ENCODE assay signal across 1 cellular context in the genomic region with DNA sequence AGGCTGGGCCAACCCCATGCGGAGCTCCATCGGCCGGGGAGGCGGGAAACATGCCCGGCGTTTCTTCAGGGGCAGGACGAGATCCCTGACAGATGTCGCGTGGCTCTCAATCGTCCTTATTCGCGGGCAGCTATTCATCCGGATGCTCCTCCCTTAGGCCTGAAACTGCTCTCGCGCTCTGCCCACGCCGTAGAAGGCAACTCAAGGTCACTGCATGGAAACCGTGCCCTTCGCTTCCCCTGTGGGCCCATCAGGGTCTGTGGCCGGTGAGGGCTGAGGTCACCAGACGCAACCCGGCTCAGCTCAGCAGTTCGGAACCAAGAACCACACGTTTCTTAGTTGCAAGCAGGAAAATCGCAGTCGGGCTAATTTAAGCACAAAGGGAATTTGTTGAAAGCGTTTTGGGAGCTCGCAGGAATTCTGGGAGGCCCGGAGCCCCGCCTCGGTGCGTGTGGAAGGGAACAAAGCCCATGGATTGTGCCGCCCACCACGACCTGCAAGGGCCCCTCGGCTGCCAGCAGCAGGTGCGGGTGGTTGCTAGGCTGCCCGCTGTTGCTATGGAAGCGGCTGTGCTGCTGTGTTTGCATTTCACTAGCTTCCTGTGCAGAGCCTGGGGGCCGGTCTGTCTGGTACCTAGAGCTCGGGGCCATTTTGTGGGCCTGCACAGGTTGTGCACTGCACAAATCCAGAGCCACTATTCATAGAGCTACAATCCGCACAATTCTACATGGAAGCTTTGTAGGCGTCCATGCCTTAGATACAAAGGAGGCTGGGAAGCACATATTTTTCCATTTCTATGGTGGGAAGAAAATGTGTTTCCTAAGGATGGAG.
TF ChIP-seq lines count a peak whose summit lies in the region.

No MANE protein-coding gene starts in this region.

TF ChIP-seq in HepG2, 621 proteins besides CTCF, POLR2A, EP300 and RAD21 (continued from another document and continues in another):
- TF ChIP-seq, protein P1, sequence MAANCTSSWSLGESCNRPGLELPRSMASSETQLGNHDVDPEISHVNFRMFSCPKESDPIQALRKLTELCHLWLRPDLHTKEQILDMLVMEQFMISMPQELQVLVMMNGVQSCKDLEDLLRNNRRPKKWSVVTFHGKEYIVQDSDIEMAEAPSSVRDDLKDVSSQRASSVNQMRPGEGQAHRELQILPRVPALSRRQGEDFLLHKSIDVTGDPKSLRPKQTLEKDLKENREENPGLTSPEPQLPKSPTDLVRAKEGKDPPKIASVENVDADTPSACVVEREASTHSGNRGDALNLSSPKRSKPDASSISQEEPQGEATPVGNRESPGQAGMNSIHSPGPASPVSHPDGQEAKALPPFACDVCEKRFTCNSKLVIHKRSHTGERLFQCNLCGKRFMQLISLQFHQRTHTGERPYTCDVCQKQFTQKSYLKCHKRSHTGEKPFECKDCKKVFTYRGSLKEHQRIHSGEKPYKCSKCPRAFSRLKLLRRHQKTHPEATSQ (CRISPR knock-in tag; IDR thresholded peaks at IDR 0.05; ENCODE audit: borderline replicate concordance), result no peak; the same call in 1 of the 2 replicates
- TF ChIP-seq ZNF614 (CRISPR knock-in tag; IDR thresholded peaks at IDR 0.05; ENCODE audit: borderline replicate concordance), result peak; percentile 77
- TF ChIP-seq, protein P2, sequence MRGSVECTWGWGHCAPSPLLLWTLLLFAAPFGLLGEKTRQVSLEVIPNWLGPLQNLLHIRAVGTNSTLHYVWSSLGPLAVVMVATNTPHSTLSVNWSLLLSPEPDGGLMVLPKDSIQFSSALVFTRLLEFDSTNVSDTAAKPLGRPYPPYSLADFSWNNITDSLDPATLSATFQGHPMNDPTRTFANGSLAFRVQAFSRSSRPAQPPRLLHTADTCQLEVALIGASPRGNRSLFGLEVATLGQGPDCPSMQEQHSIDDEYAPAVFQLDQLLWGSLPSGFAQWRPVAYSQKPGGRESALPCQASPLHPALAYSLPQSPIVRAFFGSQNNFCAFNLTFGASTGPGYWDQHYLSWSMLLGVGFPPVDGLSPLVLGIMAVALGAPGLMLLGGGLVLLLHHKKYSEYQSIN (CRISPR knock-in tag; IDR thresholded peaks at IDR 0.05; ENCODE audit: borderline replicate concordance), result no peak
- peak; percentile 18; the same call in 1 of the 2 replicates for TF ChIP-seq GATAD2A (CRISPR knock-in tag; IDR thresholded peaks at IDR 0.05)
- TF ChIP-seq ZNF468 (CRISPR knock-in tag; IDR thresholded peaks at IDR 0.05), result no peak
- no peak for TF ChIP-seq HDAC6 (IDR thresholded peaks at IDR 0.05; ENCODE audit: low read depth, low read length)
- TF ChIP-seq, protein P3, sequence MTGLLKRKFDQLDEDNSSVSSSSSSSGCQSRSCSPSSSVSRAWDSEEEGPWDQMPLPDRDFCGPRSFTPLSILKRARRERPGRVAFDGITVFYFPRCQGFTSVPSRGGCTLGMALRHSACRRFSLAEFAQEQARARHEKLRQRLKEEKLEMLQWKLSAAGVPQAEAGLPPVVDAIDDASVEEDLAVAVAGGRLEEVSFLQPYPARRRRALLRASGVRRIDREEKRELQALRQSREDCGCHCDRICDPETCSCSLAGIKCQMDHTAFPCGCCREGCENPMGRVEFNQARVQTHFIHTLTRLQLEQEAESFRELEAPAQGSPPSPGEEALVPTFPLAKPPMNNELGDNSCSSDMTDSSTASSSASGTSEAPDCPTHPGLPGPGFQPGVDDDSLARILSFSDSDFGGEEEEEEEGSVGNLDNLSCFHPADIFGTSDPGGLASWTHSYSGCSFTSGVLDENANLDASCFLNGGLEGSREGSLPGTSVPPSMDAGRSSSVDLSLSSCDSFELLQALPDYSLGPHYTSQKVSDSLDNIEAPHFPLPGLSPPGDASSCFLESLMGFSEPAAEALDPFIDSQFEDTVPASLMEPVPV (CRISPR knock-in tag; IDR thresholded peaks at IDR 0.05), result peak; percentile 79; the same call in 1 of the 2 replicates
- no peak for TF ChIP-seq ZFP62 (CRISPR knock-in tag; IDR thresholded peaks at IDR 0.05)
- TF ChIP-seq, protein P4, sequence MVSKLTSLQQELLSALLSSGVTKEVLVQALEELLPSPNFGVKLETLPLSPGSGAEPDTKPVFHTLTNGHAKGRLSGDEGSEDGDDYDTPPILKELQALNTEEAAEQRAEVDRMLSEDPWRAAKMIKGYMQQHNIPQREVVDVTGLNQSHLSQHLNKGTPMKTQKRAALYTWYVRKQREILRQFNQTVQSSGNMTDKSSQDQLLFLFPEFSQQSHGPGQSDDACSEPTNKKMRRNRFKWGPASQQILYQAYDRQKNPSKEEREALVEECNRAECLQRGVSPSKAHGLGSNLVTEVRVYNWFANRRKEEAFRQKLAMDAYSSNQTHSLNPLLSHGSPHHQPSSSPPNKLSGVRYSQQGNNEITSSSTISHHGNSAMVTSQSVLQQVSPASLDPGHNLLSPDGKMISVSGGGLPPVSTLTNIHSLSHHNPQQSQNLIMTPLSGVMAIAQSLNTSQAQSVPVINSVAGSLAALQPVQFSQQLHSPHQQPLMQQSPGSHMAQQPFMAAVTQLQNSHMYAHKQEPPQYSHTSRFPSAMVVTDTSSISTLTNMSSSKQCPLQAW (CRISPR knock-in tag; IDR thresholded peaks at IDR 0.05), result peak; percentile 21; the same call in 1 of the 2 replicates
- 0 out of 2 replicates have a peak, but pooled peaks have one; percentile 54 for TF ChIP-seq ZSCAN9 (CRISPR knock-in tag; IDR thresholded peaks at IDR 0.05; ENCODE audit: borderline replicate concordance)
- no peak for TF ChIP-seq ZNF441 (CRISPR knock-in tag; IDR thresholded peaks at IDR 0.05; ENCODE audit: borderline replicate concordance)
- TF ChIP-seq ZFP90 (CRISPR knock-in tag; IDR thresholded peaks at IDR 0.05; ENCODE audit: borderline replicate concordance), result peak; percentile 50; the same call in 1 of the 2 replicates
- TF ChIP-seq BHLHE40 (IDR thresholded peaks at IDR 0.05; ENCODE audit: low read length), result peak; percentile 42
- peak; percentile 73 for TF ChIP-seq TEAD3 (CRISPR knock-in tag; optimal IDR thresholded peaks at IDR 0.05; ENCODE audit: borderline replicate concordance)
- peak; percentile 83 for TF ChIP-seq KAT8 (CRISPR knock-in tag; IDR thresholded peaks at IDR 0.05)
- TF ChIP-seq, protein P5, sequence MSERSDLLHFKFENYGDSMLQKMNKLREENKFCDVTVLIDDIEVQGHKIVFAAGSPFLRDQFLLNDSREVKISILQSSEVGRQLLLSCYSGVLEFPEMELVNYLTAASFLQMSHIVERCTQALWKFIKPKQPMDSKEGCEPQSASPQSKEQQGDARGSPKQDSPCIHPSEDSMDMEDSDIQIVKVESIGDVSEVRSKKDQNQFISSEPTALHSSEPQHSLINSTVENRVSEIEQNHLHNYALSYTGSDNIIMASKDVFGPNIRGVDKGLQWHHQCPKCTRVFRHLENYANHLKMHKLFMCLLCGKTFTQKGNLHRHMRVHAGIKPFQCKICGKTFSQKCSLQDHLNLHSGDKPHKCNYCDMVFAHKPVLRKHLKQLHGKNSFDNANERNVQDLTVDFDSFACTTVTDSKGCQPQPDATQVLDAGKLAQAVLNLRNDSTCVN (CRISPR knock-in tag; IDR thresholded peaks at IDR 0.05; ENCODE audit: borderline replicate concordance), result peak; percentile 19; the same call in 1 of the 2 replicates
- TF ChIP-seq ZNF230 (CRISPR knock-in tag; IDR thresholded peaks at IDR 0.05), result no peak
- no peak for TF ChIP-seq PHF5A (CRISPR knock-in tag; IDR thresholded peaks at IDR 0.05; ENCODE audit: low read depth, unreplicated experiment)
- no peak for TF ChIP-seq ZNF253 (CRISPR knock-in tag; IDR thresholded peaks at IDR 0.05; ENCODE audit: borderline replicate concordance)
- TF ChIP-seq, protein P6, sequence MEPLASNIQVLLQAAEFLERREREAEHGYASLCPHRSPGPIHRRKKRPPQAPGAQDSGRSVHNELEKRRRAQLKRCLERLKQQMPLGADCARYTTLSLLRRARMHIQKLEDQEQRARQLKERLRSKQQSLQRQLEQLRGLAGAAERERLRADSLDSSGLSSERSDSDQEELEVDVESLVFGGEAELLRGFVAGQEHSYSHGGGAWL (CRISPR knock-in tag; IDR thresholded peaks at IDR 0.05), result peak; percentile 36
- TF ChIP-seq NFIB (CRISPR knock-in tag; IDR thresholded peaks at IDR 0.05; ENCODE audit: borderline replicate concordance), result no peak
- TF ChIP-seq, protein P7, sequence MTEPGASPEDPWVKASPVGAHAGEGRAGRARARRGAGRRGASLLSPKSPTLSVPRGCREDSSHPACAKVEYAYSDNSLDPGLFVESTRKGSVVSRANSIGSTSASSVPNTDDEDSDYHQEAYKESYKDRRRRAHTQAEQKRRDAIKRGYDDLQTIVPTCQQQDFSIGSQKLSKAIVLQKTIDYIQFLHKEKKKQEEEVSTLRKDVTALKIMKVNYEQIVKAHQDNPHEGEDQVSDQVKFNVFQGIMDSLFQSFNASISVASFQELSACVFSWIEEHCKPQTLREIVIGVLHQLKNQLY (CRISPR knock-in tag; IDR thresholded peaks at IDR 0.05), result no peak
- no peak for TF ChIP-seq NFE2L2 (IDR thresholded peaks at IDR 0.05; ENCODE audit: low read length)
- TF ChIP-seq RARA (CRISPR knock-in tag; IDR thresholded peaks at IDR 0.05), result no peak
- no peak for TF ChIP-seq HNRNPUL1 (IDR thresholded peaks at IDR 0.05; ENCODE audit: low read depth, low read length)
- TF ChIP-seq, protein P8, sequence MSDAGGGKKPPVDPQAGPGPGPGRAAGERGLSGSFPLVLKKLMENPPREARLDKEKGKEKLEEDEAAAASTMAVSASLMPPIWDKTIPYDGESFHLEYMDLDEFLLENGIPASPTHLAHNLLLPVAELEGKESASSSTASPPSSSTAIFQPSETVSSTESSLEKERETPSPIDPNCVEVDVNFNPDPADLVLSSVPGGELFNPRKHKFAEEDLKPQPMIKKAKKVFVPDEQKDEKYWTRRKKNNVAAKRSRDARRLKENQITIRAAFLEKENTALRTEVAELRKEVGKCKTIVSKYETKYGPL (CRISPR knock-in tag; IDR thresholded peaks at IDR 0.05), result no peak
- no peak for TF ChIP-seq ZNF549 (CRISPR knock-in tag; IDR thresholded peaks at IDR 0.05)
- no peak for TF ChIP-seq ZNF558 (CRISPR knock-in tag; IDR thresholded peaks at IDR 0.05; ENCODE audit: borderline replicate concordance)
- TF ChIP-seq ZNF749 (CRISPR knock-in tag; IDR thresholded peaks at IDR 0.05; ENCODE audit: borderline replicate concordance), result no peak
- no peak for TF ChIP-seq ETV6 (CRISPR knock-in tag; conservative IDR thresholded peaks at IDR 0.05)
- TF ChIP-seq TOE1 (CRISPR knock-in tag; IDR thresholded peaks at IDR 0.05), result no peak
- no peak for TF ChIP-seq ZNF256 (CRISPR knock-in tag; conservative IDR thresholded peaks at IDR 0.05)
- peak; percentile 65; the same call in 1 of the 2 replicates for TF ChIP-seq FOXJ3 (CRISPR knock-in tag; IDR thresholded peaks at IDR 0.05; ENCODE audit: borderline replicate concordance)
- no peak for TF ChIP-seq ZNF709 (CRISPR knock-in tag; IDR thresholded peaks at IDR 0.05)
- TF ChIP-seq, protein P9, sequence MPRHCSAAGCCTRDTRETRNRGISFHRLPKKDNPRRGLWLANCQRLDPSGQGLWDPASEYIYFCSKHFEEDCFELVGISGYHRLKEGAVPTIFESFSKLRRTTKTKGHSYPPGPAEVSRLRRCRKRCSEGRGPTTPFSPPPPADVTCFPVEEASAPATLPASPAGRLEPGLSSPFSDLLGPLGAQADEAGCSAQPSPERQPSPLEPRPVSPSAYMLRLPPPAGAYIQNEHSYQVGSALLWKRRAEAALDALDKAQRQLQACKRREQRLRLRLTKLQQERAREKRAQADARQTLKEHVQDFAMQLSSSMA (CRISPR knock-in tag; IDR thresholded peaks at IDR 0.05), result 0 out of 2 replicates have a peak, but pooled peaks have one; percentile 68
- 0 out of 2 replicates have a peak, but pooled peaks have one; percentile 11 for TF ChIP-seq SMYD3 (CRISPR knock-in tag; IDR thresholded peaks at IDR 0.05)
- TF ChIP-seq, protein P10, sequence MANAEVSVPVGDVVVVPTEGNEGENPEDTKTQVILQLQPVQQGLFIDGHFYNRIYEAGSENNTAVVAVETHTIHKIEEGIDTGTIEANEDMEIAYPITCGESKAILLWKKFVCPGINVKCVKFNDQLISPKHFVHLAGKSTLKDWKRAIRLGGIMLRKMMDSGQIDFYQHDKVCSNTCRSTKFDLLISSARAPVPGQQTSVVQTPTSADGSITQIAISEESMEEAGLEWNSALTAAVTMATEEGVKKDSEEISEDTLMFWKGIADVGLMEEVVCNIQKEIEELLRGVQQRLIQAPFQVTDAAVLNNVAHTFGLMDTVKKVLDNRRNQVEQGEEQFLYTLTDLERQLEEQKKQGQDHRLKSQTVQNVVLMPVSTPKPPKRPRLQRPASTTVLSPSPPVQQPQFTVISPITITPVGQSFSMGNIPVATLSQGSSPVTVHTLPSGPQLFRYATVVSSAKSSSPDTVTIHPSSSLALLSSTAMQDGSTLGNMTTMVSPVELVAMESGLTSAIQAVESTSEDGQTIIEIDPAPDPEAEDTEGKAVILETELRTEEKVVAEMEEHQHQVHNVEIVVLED (CRISPR knock-in tag; IDR thresholded peaks at IDR 0.05; ENCODE audit: borderline replicate concordance), result peak; percentile 60; the same call in 1 of the 2 replicates
- no peak for TF ChIP-seq MED13 (CRISPR knock-in tag; IDR thresholded peaks at IDR 0.05)
- peak; percentile 76; the same call in 1 of the 2 replicates for TF ChIP-seq ZNF839 (CRISPR knock-in tag; IDR thresholded peaks at IDR 0.05; ENCODE audit: borderline replicate concordance)
- TF ChIP-seq RAD51 (IDR thresholded peaks at IDR 0.05; ENCODE audit: borderline replicate concordance), result no peak
- TF ChIP-seq NFIC (IDR thresholded peaks at IDR 0.05; ENCODE audit: low read length), result no peak
- TF ChIP-seq, protein P11, sequence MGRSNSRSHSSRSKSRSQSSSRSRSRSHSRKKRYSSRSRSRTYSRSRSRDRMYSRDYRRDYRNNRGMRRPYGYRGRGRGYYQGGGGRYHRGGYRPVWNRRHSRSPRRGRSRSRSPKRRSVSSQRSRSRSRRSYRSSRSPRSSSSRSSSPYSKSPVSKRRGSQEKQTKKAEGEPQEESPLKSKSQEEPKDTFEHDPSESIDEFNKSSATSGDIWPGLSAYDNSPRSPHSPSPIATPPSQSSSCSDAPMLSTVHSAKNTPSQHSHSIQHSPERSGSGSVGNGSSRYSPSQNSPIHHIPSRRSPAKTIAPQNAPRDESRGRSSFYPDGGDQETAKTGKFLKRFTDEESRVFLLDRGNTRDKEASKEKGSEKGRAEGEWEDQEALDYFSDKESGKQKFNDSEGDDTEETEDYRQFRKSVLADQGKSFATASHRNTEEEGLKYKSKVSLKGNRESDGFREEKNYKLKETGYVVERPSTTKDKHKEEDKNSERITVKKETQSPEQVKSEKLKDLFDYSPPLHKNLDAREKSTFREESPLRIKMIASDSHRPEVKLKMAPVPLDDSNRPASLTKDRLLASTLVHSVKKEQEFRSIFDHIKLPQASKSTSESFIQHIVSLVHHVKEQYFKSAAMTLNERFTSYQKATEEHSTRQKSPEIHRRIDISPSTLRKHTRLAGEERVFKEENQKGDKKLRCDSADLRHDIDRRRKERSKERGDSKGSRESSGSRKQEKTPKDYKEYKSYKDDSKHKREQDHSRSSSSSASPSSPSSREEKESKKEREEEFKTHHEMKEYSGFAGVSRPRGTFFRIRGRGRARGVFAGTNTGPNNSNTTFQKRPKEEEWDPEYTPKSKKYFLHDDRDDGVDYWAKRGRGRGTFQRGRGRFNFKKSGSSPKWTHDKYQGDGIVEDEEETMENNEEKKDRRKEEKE (IDR thresholded peaks at IDR 0.05), result no peak
- no peak for TF ChIP-seq ZNF282 (IDR thresholded peaks at IDR 0.05; ENCODE audit: partially characterized antibody)
